ENCODE assay signal across 1 cellular context in genomic region chr1:201767339-201767738, GRCh38.
TF ChIP-seq lines count a peak whose summit lies in the region.

No MANE protein-coding gene starts in this region.

TF ChIP-seq in SK-N-SH treated with all-trans-retinoic acid at 6 μM for 48 hours, 23 proteins besides CTCF, POLR2A, EP300 and RAD21 (continued from another document):
- TF ChIP-seq TSHZ2 (CRISPR knock-in tag; IDR thresholded peaks at IDR 0.05) (no peak), POU6F1 (CRISPR knock-in tag; IDR thresholded peaks at IDR 0.05; ENCODE audit: borderline replicate concordance, low read depth) (no peak)
